ENCODE assay signal across 8 cellular contexts in the genomic region with DNA sequence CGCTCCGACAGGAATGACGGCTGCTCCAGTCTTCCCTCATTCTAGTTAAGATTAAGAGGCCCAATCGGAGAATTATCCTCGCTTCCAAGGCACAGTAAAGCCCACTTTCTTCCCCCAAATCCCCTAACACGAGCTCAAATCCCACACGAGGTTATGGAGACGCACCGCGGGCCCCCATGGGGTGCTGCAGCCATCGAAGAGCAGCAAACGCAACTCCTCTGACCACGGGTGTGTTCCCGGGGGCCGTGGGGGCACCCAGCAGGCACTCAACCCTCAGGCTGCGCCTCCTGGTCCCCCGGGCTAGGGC. TPM values are rescaled to one million over a fixed set of nuclear protein-coding genes. Genes with fewer than 3 reads are reported as not detected.
DNase-seq lines count a peak whose midpoint lies in the region; ATAC-seq and TF ChIP-seq lines count a peak whose summit lies in the region.

No MANE protein-coding gene starts in this region.

- peaks cover 18% of the 10 kb centered on the region for H3K79me2 ChIP-seq in mesendoderm (ENCODE audit: control insufficient read depth, insufficient read depth, low read length)

- peak overlapping the region in 3 of 4 donors; percentile 53 to 55 (median 54) for H3K27ac ChIP-seq in body of pancreas
- no peak overlapping the region for H3K27ac ChIP-seq in mesendoderm (ENCODE audit: low read depth, low read length)

- H3K4me1 ChIP-seq in body of pancreas (peaks cover 20% of the 10 kb centered on the region), mesendoderm (ENCODE audit: control insufficient read depth, low read depth, low read length) (peaks cover 5% of the 10 kb centered on the region)

- peak overlapping the region; percentile 45 for H3K23ac ChIP-seq in mesendoderm (ENCODE audit: low read length)

- DNase-seq in body of pancreas = no peak
- DNase-seq in mesendoderm = no peak
- no peak for DNase-seq in mucosa of gallbladder (ENCODE audit: low spot score)
- DNase-seq in activated CD8-positive, alpha-beta memory T cell treated with anti-CD3 and anti-CD28 coated beads, Interleukin-2, amount 50 U/mL, for 48 hours = no peak
- no peak for DNase-seq in SW480 (ENCODE audit: low spot score)

- H2BK120ac ChIP-seq in mesendoderm (ENCODE audit: low read depth, low read length) = no peak overlapping the region

- H2BK15ac ChIP-seq in mesendoderm (replicated peaks; ENCODE audit: low read depth) = no peak overlapping the region

- H2BK5ac ChIP-seq in mesendoderm (ENCODE audit: low read length) = no peak overlapping the region

- H3K79me1 ChIP-seq in mesendoderm (ENCODE audit: low read length) = peaks cover 20% of the 10 kb centered on the region

- no peak for TF ChIP-seq CTCF in body of pancreas (IDR thresholded peaks at IDR 0.05)

- intact Hi-C loops in body of pancreas (cut with DNase I) = no loop called here

- H4K8ac ChIP-seq in mesendoderm (ENCODE audit: low read depth, low read length) = no peak overlapping the region

- peak overlapping the region; percentile 76 for H3K18ac ChIP-seq in mesendoderm (ENCODE audit: low read length)

- H3K36me3 ChIP-seq in body of pancreas (replicated peaks in 1 of 2; ENCODE audit: insufficient read depth in 1 of 2, low read depth in 2 of 2) = peaks cover 0 to 4% of the 10 kb centered on the region in 2 donors
- H3K36me3 ChIP-seq in mesendoderm (ENCODE audit: control insufficient read depth, insufficient read depth, low read length) = peaks cover 2% of the 10 kb centered on the region

- H3K27me3 ChIP-seq in body of pancreas (no peaks in the 10 kb centered on the region), mesendoderm (ENCODE audit: insufficient read depth, low read length, poor library complexity) (no peaks in the 10 kb centered on the region)

- WGBS in body of pancreas, 2 donors = 0% methylated on average over 5 to 17 of the region's 17 CpGs
- no CpG with 5 or more reads among the region's 17 CpGs for WGBS in mesendoderm (ENCODE audit: extremely low coverage, insufficient coverage, low lambda C conversion rate)

- ATAC-seq in GM19452 (IDR thresholded peaks at IDR 0.05; ENCODE audit: unreplicated experiment) (peak; percentile 17), HG03457 (IDR thresholded peaks at IDR 0.05; ENCODE audit: unreplicated experiment) (peak; percentile 19), body of pancreas (no peak), HG02571 (IDR thresholded peaks at IDR 0.05; ENCODE audit: unreplicated experiment) (no peak)

- H3K4me2 ChIP-seq in mesendoderm (ENCODE audit: low read length) = peak overlapping the region; percentile 97

- no peaks in the 10 kb centered on the region for H3K9me3 ChIP-seq in body of pancreas

- H3K4me3 ChIP-seq in body of pancreas (peak overlapping the region; percentile 90 to 99), mesendoderm (ENCODE audit: low read length) (peak overlapping the region; percentile 91)

- no peak overlapping the region for H4K5ac ChIP-seq in mesendoderm (ENCODE audit: low read length)

- H2AK5ac ChIP-seq in mesendoderm (ENCODE audit: low read length) = no peak overlapping the region

- peak overlapping the region; percentile 94 for H3K56ac ChIP-seq in mesendoderm (ENCODE audit: low read length)

- peak overlapping the region; percentile 88 for H3K9ac ChIP-seq in mesendoderm (ENCODE audit: low read length)

- TF ChIP-seq POLR2A in body of pancreas (IDR thresholded peaks at IDR 0.05) = no peak

- no peak overlapping the region for H3K4ac ChIP-seq in mesendoderm (ENCODE audit: low read depth, low read length)

RNA-seq across cellular contexts. Expression of a gene that starts 0.4 kb away (rescaled TPM):
- total RNA-seq in body of pancreas (100 to 1,000 TPM; 170 to 184 TPM), mucosa of gallbladder (121 TPM)
- polyA plus RNA-seq in mesendoderm (2013, experiment 1 of 2) = 303 TPM
- 290 TPM for polyA plus RNA-seq in mesendoderm (2013, experiment 2 of 2)

RNA-seq across cellular contexts. Expression of a gene that starts 4.8 kb away (rescaled TPM):
- total RNA-seq in body of pancreas (not detected), mucosa of gallbladder (not detected)
- not detected for polyA plus RNA-seq in mesendoderm (2013, experiment 1 of 2)
- polyA plus RNA-seq in mesendoderm (2013, experiment 2 of 2) = not detected

Comparison
In these comparisons a context has a peak if more than half of its experiments do, and no peak if none do; other contexts are left out.
1. ATAC-seq: peak in GM19452 (single experiment) and HG03457 (single experiment); none in body of pancreas (single experiment) and HG02571 (single experiment).